In genomic region chr2:117850461-117850860, GRCh38 we compare ENCODE assay signal across 20 cellular contexts.
"Had no signal": no experiment of that assay in that cellular context is flagged by ENCODE, and none has a peak within 500 bp of the region (broad histone marks: within the 10 kb centered on the region; RNA-seq: fewer than 3 reads in every experiment).

No MANE protein-coding gene starts in this region.

- H3K4me1 Mint-ChIP-seq: immature natural killer cell, naive B cell, nephron had no signal

- H3K36me3 ChIP-seq: colonic mucosa, left lung, lower lobe of right lung, neutrophil, suprapubic skin, thyroid gland had no signal

- H3K36me3 Mint-ChIP-seq: immature natural killer cell, type B pancreatic cell had no signal

- H3K79me2 ChIP-seq: hepatocyte had no signal

- H3K4me3 ChIP-seq: colonic mucosa, hepatocyte, left lung, lower lobe of right lung, smooth muscle cell, suprapubic skin, thyroid gland had no signal

- H2AFZ ChIP-seq: hepatocyte had no signal

- H3K4me3 Mint-ChIP-seq: immature natural killer cell, naive B cell, type B pancreatic cell had no signal

- ATAC-seq: left lung; lower lobe of right lung; right cardiac atrium; stimulated activated naive CD8-positive, alpha-beta T cell treated with anti-CD3 and anti-CD28 coated beads, Interleukin-15, Interleukin-2, amounts not matched to agents 100 U/mL and 50 U/mL, for 24 hours had no signal

- H3K9me3 ChIP-seq: colonic mucosa, left lung, lower lobe of right lung, neutrophil, suprapubic skin, thyroid gland had no signal

- H3K27ac ChIP-seq: colonic mucosa, hepatocyte, left lung, lower lobe of right lung, neutrophil, suprapubic skin, thyroid gland had no signal

- DNase-seq: colonic mucosa; dermis blood vessel endothelial cell; effector CD4-positive, alpha-beta T cell; foreskin melanocyte; head of caudate nucleus; immature natural killer cell; left lung; lower lobe of right lung; mesenchymal stem cell; naive B cell; right cardiac atrium; stimulated activated CD4-positive, alpha-beta T cell treated with anti-CD3 and anti-CD28 coated beads, Interleukin-2, amount 100 ng/mL, for 48 hours; stimulated activated naive CD8-positive, alpha-beta T cell treated with anti-CD3 and anti-CD28 coated beads, Interleukin-15, Interleukin-2, amounts not matched to agents 100 U/mL and 50 U/mL, for 24 hours; thyroid gland had no signal

- H3K4me2 ChIP-seq: hepatocyte, smooth muscle cell had no signal

- H3K27me3 ChIP-seq: thyroid gland had no signal

- H3K27ac Mint-ChIP-seq: type B pancreatic cell had no signal

- H3K4me1 ChIP-seq: colonic mucosa, left lung, lower lobe of right lung, suprapubic skin, thyroid gland had no signal
